ENCODE assay signal across 26 cellular contexts in genomic region chr2:122182631-122183030, GRCh38.
A peak's percentile ranks its signal among the peaks of the same experiment; 100 is the strongest.
DNase-seq lines count a peak whose midpoint lies in the region; ATAC-seq, FAIRE-seq and TF ChIP-seq lines count a peak whose summit lies in the region.
"Had no signal": no experiment of that assay in that cellular context is flagged by ENCODE, and none has a peak within 500 bp of the region (broad histone marks: within the 10 kb centered on the region; RNA-seq: fewer than 3 reads in every experiment).

No MANE protein-coding gene starts in this region.

- no peak overlapping the region for H3K4me3 ChIP-seq in BLaER1 treated with 17β-estradiol and CSF1 and Interleukin-3, amounts not matched to agents 10 nM and 100 nM
- no peak overlapping the region for H3K4me3 ChIP-seq in endothelial cell of umbilical vein (replicated peaks in 1 of 3; ENCODE audit: insufficient read depth in 1 of 3, low read depth in 1 of 3, low read length in 3 of 3)
- H3K4me3 ChIP-seq: A549, HAP-1 had no signal

- H3K9me3 ChIP-seq in BLaER1 treated with 17β-estradiol and CSF1 and Interleukin-3, amounts not matched to agents 10 nM and 100 nM (replicated peaks in 1 of 11): peaks cover 9 to 22% (median 12%) of the 10 kb centered on the region in 11 experiments
- H3K9me3 ChIP-seq in endothelial cell of umbilical vein (replicated peaks; ENCODE audit: control insufficient read depth, insufficient read depth, low read length) (no peaks in the 10 kb centered on the region), T-helper 17 cell (ENCODE audit: control insufficient read depth, low read length, poor library complexity, severe bottlenecking) (no peaks in the 10 kb centered on the region)
- H3K9me3 ChIP-seq: A549, HAP-1 had no signal

- H3K27ac ChIP-seq in BLaER1 treated with 17β-estradiol and CSF1 and Interleukin-3, amounts not matched to agents 10 nM and 100 nM: no peak overlapping the region
- peak overlapping the region; percentile 16 for H3K27ac ChIP-seq in endothelial cell of umbilical vein (ENCODE audit: insufficient read depth, low read depth, low read length)
- H3K27ac ChIP-seq: A549 had no signal

- no peak overlapping the region for H3K27ac Mint-ChIP-seq in T-helper 17 cell
- H3K27ac Mint-ChIP-seq: CD14-positive monocyte; CD4-positive, alpha-beta T cell; HFFc6 had no signal

- H2AFZ ChIP-seq in endothelial cell of umbilical vein (ENCODE audit: low read depth, low read length): no peak overlapping the region

- no peaks in the 10 kb centered on the region for H3K36me3 Mint-ChIP-seq in T-helper 17 cell (ENCODE audit: low read depth)
- H3K36me3 Mint-ChIP-seq: CD14-positive monocyte; CD8-positive, alpha-beta memory T cell had no signal

- H3K4me1 Mint-ChIP-seq in T-helper 17 cell: no peaks in the 10 kb centered on the region
- H3K4me1 Mint-ChIP-seq: CD8-positive, alpha-beta memory T cell had no signal

- H3K4me2 ChIP-seq in BLaER1 treated with 17β-estradiol and CSF1 and Interleukin-3, amounts not matched to agents 10 nM and 100 nM: peak overlapping the region in 10 of 11 experiments; percentile 31 to 77 (median 58); a peak in 20 of 22 replicates
- peak overlapping the region; percentile 25 for H3K4me2 ChIP-seq in endothelial cell of umbilical vein (ENCODE audit: insufficient read depth, low read length)
- H3K4me2 ChIP-seq: A549 had no signal

- dilution Hi-C loops in endothelial cell of umbilical vein (cut with MboI; ENCODE audit: extremely low pct_ligation_motif_present, low sequenced_read_pairs): no loop called here

- H3K4me1 ChIP-seq in BLaER1 treated with 17β-estradiol and CSF1 and Interleukin-3, amounts not matched to agents 10 nM and 100 nM: peaks cover 6 to 19% (median 16%) of the 10 kb centered on the region in 10 experiments; a peak in 19 of 20 replicates
- H3K4me1 ChIP-seq in endothelial cell of umbilical vein (ENCODE audit: control insufficient read depth, extremely low read depth, insufficient read depth, low read length): peaks cover 75% of the 10 kb centered on the region
- H3K4me1 ChIP-seq: A549, HAP-1 had no signal

- no peaks in the 10 kb centered on the region for H4K20me1 ChIP-seq in BLaER1 treated with 17β-estradiol and CSF1 and Interleukin-3, amounts not matched to agents 10 nM and 100 nM
- no peaks in the 10 kb centered on the region for H4K20me1 ChIP-seq in endothelial cell of umbilical vein (replicated peaks; ENCODE audit: control insufficient read depth, extremely low read depth, insufficient read depth, low read length)

- POLR2A ChIA-PET in endothelial cell of umbilical vein (lab: Charles Lee): no interaction called here

- H3K27me3 ChIP-seq in BLaER1 treated with 17β-estradiol and CSF1 and Interleukin-3, amounts not matched to agents 10 nM and 100 nM: no peaks in the 10 kb centered on the region
- no peaks in the 10 kb centered on the region for H3K27me3 ChIP-seq in endothelial cell of umbilical vein (ENCODE audit: control insufficient read depth in 2 of 2, insufficient read depth in 2 of 2, low read length in 2 of 2)

- peak; percentile 76 for DNase-seq in KBM-7
- peak; percentile 56 for DNase-seq in UCSD-AML1 (lab: John Stamatoyannopoulos, UW; ENCODE audit: unreplicated experiment)
- DNase-seq in endothelial cell of umbilical vein (ENCODE audit: low read depth, low spot score): peak; percentile 9
- no peak for DNase-seq in DMS153 treated with DMSO at 0.1 percent for 48 hours (lab: John Stamatoyannopoulos, UW; ENCODE audit: unreplicated experiment)
- no peak for DNase-seq in activated T-cell treated with anti-CD3 and anti-CD28 coated beads for 4 hours
- DNase-seq in stimulated activated CD4-positive, alpha-beta T cell treated with anti-CD3 and anti-CD28 coated beads, Interleukin-1b, Interleukin-23, amount 100 ng/mL, for 48 hours: no peak
- DNase-seq in T-helper 17 cell: no peak
- DNase-seq: 8988T; ACHN; AML-193; CD4-positive, alpha-beta T cell; CD8-positive, alpha-beta memory T cell; DMS 273 treated with DMSO at 0.1 percent for 48 hours; DMS53; DMS79 treated with DMSO at 0.1 percent for 48 hours; GF-D8; GOT3; HFFc6 had no signal

- no peaks in the 10 kb centered on the region for H3K79me2 ChIP-seq in endothelial cell of umbilical vein (ENCODE audit: control insufficient read depth, insufficient read depth, low read length)

- H3K9ac ChIP-seq in BLaER1 treated with 17β-estradiol and CSF1 and Interleukin-3, amounts not matched to agents 10 nM and 100 nM: no peak overlapping the region
- no peak overlapping the region for H3K9ac ChIP-seq in endothelial cell of umbilical vein (replicated peaks; ENCODE audit: extremely low read depth, insufficient read depth, low read length)

- in situ Hi-C loops in KBM-7 (cut with MboI; ENCODE audit: low pct_unique_long_range_greater_than_20kb, low sequenced_read_pairs): no loop called here

- no peaks in the 10 kb centered on the region for H3K9me1 ChIP-seq in endothelial cell of umbilical vein (replicated peaks; ENCODE audit: control insufficient read depth, extremely low read depth, insufficient read depth, low read length)

- FAIRE-seq in endothelial cell of umbilical vein (lab: Jason Lieb, UNC): peak; percentile 50
- FAIRE-seq: A549, D721Med, GM12891, GM18507, H54 had no signal

- H3K36me3 ChIP-seq in BLaER1 treated with 17β-estradiol and CSF1 and Interleukin-3, amounts not matched to agents 10 nM and 100 nM: no peaks in the 10 kb centered on the region
- H3K36me3 ChIP-seq in endothelial cell of umbilical vein (ENCODE audit: control insufficient read depth in 2 of 2, extremely low read depth in 1 of 2, insufficient read depth in 2 of 2, low read length in 2 of 2): no peaks in the 10 kb centered on the region
- H3K36me3 ChIP-seq: HAP-1 had no signal

- TF ChIP-seq POLR2A in endothelial cell of umbilical vein (IDR thresholded peaks at IDR 0.05; ENCODE audit: low read depth, low read length): no peak

- CTCF ChIA-PET in endothelial cell of umbilical vein (lab: Charles Lee): interaction anchor here (1.5 kb wide), 1 partner anchor 9 kb away, joined by 5 read pairs; no protein-coding TSS in a partner anchor

- H3K27me3 Mint-ChIP-seq in T-helper 17 cell: peaks cover 12% of the 10 kb centered on the region
- H3K27me3 Mint-ChIP-seq: CD4-positive, alpha-beta T cell; CD8-positive, alpha-beta memory T cell had no signal

- no TSS peak for BruUV-seq in endothelial cell of umbilical vein (replicated peaks; lab: Mats Ljungman, UMichigan)

- no peak for ATAC-seq in T-helper 17 cell
- ATAC-seq: A549 had no signal

- H3K4me3 Mint-ChIP-seq in T-helper 17 cell: no peak overlapping the region
- H3K4me3 Mint-ChIP-seq: CD14-positive monocyte; CD4-positive, alpha-beta T cell; CD8-positive, alpha-beta memory T cell; HFFc6 had no signal

- intact Hi-C loops in endothelial cell of umbilical vein (cut with micrococcal nuclease): no loop called here

- TF ChIP-seq CTCF in endothelial cell of umbilical vein (IDR thresholded peaks at IDR 0.05; ENCODE audit: extremely low read depth in 1 of 2, insufficient read depth in 1 of 2, low read depth in 1 of 2, low read length in 2 of 2): no peak

TF ChIP-seq in endothelial cell of umbilical vein, 7 proteins besides CTCF, POLR2A, EP300 and RAD21:
- TF ChIP-seq MYC (IDR thresholded peaks at IDR 0.05; ENCODE audit: low read depth, low read length) (no peak), POLR2AphosphoS5 (IDR thresholded peaks at IDR 0.05; ENCODE audit: insufficient read depth, low read depth, low read length) (peak; percentile 27), EZH2 (IDR thresholded peaks at IDR 0.05; ENCODE audit: borderline replicate concordance, low read depth, low read length, severe bottlenecking) (no peak)

Comparison
In these comparisons a context has a peak if more than half of its experiments do, and no peak if none do; other contexts are left out.
1. DNase-seq: peak in KBM-7 (single experiment), UCSD-AML1 (single experiment) and endothelial cell of umbilical vein (single experiment); none in DMS153 treated with DMSO at 0.1 percent for 48 hours (single experiment), activated T-cell treated with anti-CD3 and anti-CD28 coated beads for 4 hours (single experiment), stimulated activated CD4-positive, alpha-beta T cell treated with anti-CD3 and anti-CD28 coated beads, Interleukin-1b, Interleukin-23, amount 100 ng/mL, for 48 hours (single experiment) and T-helper 17 cell (0 of 3).